ENCODE assay signal across 1 cellular context in genomic region chr16:7946142-7946541, GRCh38.
TF ChIP-seq lines count a peak whose summit lies in the region.

No MANE protein-coding gene starts in this region.

TF ChIP-seq in H1, 55 proteins besides CTCF, POLR2A, EP300 and RAD21 (continued from another document):
- TF ChIP-seq SRF (IDR thresholded peaks at IDR 0.05; ENCODE audit: low read depth, low read length): no peak
